ENCODE assay signal across 1 cellular context in the genomic region with DNA sequence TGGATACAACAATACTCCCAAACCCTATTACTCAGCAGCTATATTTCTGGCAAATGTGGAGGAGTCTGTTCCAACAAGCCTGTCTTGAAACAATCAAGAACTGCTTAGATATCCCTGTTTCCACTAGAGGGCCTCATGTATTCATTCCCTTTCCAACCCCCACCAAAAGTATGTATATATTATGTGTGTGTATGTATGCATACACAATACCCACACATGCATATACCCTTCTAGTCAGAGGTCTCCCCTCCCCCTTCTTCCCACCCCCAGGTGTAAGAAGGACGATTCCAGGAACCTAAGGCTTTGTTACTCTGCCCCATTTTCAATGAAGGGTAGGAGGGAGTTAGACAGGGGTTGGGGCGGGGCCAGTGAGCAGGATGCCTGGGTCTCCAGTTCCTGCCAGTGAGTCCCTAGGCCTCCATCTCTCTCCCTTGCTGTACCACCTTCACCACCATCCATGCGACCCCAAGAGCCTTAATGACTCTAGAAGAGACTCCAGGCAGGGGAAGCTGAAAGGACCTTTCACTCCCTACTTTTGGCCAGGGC.
A peak's percentile ranks its signal among the peaks of the same experiment; 100 is the strongest.
TF ChIP-seq lines count a peak whose summit lies in the region.

A gene (plus strand): TSS at position 392 of the 546 bp plus-strand sequence. CDS start 5,342 bp downstream, outside the sequence.

TF ChIP-seq in HepG2, 621 proteins besides CTCF, POLR2A, EP300 and RAD21 (continued from another document):
- TF ChIP-seq, protein P1, sequence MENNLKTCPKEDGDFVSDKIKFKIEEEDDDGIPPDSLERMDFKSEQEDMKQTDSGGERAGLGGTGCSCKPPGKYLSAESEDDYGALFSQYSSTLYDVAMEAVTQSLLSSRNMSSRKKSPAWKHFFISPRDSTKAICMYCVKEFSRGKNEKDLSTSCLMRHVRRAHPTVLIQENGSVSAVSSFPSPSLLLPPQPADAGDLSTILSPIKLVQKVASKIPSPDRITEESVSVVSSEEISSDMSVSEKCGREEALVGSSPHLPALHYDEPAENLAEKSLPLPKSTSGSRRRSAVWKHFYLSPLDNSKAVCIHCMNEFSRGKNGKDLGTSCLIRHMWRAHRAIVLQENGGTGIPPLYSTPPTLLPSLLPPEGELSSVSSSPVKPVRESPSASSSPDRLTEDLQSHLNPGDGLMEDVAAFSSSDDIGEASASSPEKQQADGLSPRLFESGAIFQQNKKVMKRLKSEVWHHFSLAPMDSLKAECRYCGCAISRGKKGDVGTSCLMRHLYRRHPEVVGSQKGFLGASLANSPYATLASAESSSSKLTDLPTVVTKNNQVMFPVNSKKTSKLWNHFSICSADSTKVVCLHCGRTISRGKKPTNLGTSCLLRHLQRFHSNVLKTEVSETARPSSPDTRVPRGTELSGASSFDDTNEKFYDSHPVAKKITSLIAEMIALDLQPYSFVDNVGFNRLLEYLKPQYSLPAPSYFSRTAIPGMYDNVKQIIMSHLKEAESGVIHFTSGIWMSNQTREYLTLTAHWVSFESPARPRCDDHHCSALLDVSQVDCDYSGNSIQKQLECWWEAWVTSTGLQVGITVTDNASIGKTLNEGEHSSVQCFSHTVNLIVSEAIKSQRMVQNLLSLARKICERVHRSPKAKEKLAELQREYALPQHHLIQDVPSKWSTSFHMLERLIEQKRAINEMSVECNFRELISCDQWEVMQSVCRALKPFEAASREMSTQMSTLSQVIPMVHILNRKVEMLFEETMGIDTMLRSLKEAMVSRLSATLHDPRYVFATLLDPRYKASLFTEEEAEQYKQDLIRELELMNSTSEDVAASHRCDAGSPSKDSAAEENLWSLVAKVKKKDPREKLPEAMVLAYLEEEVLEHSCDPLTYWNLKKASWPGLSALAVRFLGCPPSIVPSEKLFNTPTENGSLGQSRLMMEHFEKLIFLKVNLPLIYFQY (CRISPR knock-in tag; IDR thresholded peaks at IDR 0.05; ENCODE audit: borderline replicate concordance) = no peak
- TF ChIP-seq, protein P2, sequence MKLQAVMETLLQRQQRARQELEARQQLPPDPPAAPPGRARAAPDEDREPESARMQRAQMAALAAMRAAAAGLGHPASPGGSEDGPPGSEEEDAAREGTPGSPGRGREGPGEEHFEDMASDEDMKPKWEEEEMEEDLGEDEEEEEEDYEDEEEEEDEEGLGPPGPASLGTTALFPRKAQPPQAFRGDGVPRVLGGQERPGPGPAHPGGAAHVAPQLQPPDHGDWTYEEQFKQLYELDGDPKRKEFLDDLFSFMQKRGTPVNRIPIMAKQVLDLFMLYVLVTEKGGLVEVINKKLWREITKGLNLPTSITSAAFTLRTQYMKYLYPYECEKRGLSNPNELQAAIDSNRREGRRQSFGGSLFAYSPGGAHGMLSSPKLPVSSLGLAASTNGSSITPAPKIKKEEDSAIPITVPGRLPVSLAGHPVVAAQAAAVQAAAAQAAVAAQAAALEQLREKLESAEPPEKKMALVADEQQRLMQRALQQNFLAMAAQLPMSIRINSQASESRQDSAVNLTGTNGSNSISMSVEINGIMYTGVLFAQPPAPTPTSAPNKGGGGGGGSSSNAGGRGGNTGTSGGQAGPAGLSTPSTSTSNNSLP (IDR thresholded peaks at IDR 0.05; ENCODE audit: low read depth, low read length) = 0 out of 2 replicates have a peak, but pooled peaks have one; percentile 10
- TF ChIP-seq, protein P3, sequence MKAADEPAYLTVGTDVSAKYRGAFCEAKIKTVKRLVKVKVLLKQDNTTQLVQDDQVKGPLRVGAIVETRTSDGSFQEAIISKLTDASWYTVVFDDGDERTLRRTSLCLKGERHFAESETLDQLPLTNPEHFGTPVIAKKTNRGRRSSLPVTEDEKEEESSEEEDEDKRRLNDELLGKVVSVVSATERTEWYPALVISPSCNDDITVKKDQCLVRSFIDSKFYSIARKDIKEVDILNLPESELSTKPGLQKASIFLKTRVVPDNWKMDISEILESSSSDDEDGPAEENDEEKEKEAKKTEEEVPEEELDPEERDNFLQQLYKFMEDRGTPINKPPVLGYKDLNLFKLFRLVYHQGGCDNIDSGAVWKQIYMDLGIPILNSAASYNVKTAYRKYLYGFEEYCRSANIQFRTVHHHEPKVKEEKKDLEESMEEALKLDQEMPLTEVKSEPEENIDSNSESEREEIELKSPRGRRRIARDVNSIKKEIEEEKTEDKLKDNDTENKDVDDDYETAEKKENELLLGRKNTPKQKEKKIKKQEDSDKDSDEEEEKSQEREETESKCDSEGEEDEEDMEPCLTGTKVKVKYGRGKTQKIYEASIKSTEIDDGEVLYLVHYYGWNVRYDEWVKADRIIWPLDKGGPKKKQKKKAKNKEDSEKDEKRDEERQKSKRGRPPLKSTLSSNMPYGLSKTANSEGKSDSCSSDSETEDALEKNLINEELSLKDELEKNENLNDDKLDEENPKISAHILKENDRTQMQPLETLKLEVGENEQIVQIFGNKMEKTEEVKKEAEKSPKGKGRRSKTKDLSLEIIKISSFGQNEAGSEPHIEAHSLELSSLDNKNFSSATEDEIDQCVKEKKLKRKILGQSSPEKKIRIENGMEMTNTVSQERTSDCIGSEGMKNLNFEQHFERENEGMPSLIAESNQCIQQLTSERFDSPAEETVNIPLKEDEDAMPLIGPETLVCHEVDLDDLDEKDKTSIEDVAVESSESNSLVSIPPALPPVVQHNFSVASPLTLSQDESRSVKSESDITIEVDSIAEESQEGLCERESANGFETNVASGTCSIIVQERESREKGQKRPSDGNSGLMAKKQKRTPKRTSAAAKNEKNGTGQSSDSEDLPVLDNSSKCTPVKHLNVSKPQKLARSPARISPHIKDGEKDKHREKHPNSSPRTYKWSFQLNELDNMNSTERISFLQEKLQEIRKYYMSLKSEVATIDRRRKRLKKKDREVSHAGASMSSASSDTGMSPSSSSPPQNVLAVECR (CRISPR knock-in tag; IDR thresholded peaks at IDR 0.05; ENCODE audit: borderline replicate concordance) = peak; percentile 25; the same call in 1 of the 2 replicates
- 0 out of 2 replicates have a peak, but pooled peaks have one; percentile 31 for TF ChIP-seq NR2C2 (CRISPR knock-in tag; IDR thresholded peaks at IDR 0.05; ENCODE audit: borderline replicate concordance)
- TF ChIP-seq GABPA (IDR thresholded peaks at IDR 0.05; ENCODE audit: low read depth, low read length) = no peak
- 0 out of 2 replicates have a peak, but pooled peaks have one; percentile 22 for TF ChIP-seq GABPA (CRISPR knock-in tag; IDR thresholded peaks at IDR 0.05; ENCODE audit: low read depth)
- no peak for TF ChIP-seq ZNF598 (CRISPR knock-in tag; IDR thresholded peaks at IDR 0.05; ENCODE audit: borderline replicate concordance)
- TF ChIP-seq TAF1 (CRISPR knock-in tag; IDR thresholded peaks at IDR 0.05) = 0 out of 2 replicates have a peak, but pooled peaks have one; percentile 27
- 0 out of 2 replicates have a peak, but pooled peaks have one; percentile 36 for TF ChIP-seq DNMT3B (CRISPR knock-in tag; conservative IDR thresholded peaks at IDR 0.05)
- no peak for TF ChIP-seq GZF1 (CRISPR knock-in tag; IDR thresholded peaks at IDR 0.05)
- TF ChIP-seq FOXK1 (CRISPR knock-in tag; IDR thresholded peaks at IDR 0.05; ENCODE audit: borderline replicate concordance, low read depth) = peak; percentile 17; the same call in 1 of the 2 replicates
- 0 out of 2 replicates have a peak, but pooled peaks have one; percentile 31 for TF ChIP-seq GATAD1 (CRISPR knock-in tag; IDR thresholded peaks at IDR 0.05)
- no peak for TF ChIP-seq NBN (conservative IDR thresholded peaks at IDR 0.05)
- 0 out of 2 replicates have a peak, but pooled peaks have one; percentile 62 for TF ChIP-seq ZNF572 (CRISPR knock-in tag; IDR thresholded peaks at IDR 0.05)
- TF ChIP-seq, protein P4, sequence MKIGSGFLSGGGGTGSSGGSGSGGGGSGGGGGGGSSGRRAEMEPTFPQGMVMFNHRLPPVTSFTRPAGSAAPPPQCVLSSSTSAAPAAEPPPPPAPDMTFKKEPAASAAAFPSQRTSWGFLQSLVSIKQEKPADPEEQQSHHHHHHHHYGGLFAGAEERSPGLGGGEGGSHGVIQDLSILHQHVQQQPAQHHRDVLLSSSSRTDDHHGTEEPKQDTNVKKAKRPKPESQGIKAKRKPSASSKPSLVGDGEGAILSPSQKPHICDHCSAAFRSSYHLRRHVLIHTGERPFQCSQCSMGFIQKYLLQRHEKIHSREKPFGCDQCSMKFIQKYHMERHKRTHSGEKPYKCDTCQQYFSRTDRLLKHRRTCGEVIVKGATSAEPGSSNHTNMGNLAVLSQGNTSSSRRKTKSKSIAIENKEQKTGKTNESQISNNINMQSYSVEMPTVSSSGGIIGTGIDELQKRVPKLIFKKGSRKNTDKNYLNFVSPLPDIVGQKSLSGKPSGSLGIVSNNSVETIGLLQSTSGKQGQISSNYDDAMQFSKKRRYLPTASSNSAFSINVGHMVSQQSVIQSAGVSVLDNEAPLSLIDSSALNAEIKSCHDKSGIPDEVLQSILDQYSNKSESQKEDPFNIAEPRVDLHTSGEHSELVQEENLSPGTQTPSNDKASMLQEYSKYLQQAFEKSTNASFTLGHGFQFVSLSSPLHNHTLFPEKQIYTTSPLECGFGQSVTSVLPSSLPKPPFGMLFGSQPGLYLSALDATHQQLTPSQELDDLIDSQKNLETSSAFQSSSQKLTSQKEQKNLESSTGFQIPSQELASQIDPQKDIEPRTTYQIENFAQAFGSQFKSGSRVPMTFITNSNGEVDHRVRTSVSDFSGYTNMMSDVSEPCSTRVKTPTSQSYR (CRISPR knock-in tag; IDR thresholded peaks at IDR 0.05; ENCODE audit: borderline replicate concordance) = 0 out of 2 replicates have a peak, but pooled peaks have one; percentile 31
- TF ChIP-seq FOXA3 (CRISPR knock-in tag; IDR thresholded peaks at IDR 0.05) = peak; percentile 20; the same call in 1 of the 2 replicates
- TF ChIP-seq KAT8 (CRISPR knock-in tag; IDR thresholded peaks at IDR 0.05) = 0 out of 2 replicates have a peak, but pooled peaks have one; percentile 32
- TF ChIP-seq, protein P5, sequence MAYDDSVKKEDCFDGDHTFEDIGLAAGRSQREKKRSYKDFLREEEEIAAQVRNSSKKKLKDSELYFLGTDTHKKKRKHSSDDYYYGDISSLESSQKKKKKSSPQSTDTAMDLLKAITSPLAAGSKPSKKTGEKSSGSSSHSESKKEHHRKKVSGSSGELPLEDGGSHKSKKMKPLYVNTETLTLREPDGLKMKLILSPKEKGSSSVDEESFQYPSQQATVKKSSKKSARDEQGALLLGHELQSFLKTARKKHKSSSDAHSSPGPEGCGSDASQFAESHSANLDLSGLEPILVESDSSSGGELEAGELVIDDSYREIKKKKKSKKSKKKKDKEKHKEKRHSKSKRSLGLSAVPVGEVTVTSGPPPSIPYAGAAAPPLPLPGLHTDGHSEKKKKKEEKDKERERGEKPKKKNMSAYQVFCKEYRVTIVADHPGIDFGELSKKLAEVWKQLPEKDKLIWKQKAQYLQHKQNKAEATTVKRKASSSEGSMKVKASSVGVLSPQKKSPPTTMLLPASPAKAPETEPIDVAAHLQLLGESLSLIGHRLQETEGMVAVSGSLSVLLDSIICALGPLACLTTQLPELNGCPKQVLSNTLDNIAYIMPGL (CRISPR knock-in tag; IDR thresholded peaks at IDR 0.05; ENCODE audit: borderline replicate concordance in 1 of 2, low read depth in 1 of 2) = peak in 1 of 2 experiments; percentile 66; a peak in 2 of 4 replicates
- peak; percentile 21 for TF ChIP-seq TEAD3 (CRISPR knock-in tag; optimal IDR thresholded peaks at IDR 0.05; ENCODE audit: borderline replicate concordance)
- no peak for TF ChIP-seq KLF15 (CRISPR knock-in tag; IDR thresholded peaks at IDR 0.05; ENCODE audit: borderline replicate concordance)
- TF ChIP-seq, protein P6, sequence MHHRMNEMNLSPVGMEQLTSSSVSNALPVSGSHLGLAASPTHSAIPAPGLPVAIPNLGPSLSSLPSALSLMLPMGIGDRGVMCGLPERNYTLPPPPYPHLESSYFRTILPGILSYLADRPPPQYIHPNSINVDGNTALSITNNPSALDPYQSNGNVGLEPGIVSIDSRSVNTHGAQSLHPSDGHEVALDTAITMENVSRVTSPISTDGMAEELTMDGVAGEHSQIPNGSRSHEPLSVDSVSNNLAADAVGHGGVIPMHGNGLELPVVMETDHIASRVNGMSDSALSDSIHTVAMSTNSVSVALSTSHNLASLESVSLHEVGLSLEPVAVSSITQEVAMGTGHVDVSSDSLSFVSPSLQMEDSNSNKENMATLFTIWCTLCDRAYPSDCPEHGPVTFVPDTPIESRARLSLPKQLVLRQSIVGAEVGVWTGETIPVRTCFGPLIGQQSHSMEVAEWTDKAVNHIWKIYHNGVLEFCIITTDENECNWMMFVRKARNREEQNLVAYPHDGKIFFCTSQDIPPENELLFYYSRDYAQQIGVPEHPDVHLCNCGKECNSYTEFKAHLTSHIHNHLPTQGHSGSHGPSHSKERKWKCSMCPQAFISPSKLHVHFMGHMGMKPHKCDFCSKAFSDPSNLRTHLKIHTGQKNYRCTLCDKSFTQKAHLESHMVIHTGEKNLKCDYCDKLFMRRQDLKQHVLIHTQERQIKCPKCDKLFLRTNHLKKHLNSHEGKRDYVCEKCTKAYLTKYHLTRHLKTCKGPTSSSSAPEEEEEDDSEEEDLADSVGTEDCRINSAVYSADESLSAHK (CRISPR knock-in tag; IDR thresholded peaks at IDR 0.05; ENCODE audit: borderline replicate concordance) = no peak
- TF ChIP-seq ZNF350 (CRISPR knock-in tag; IDR thresholded peaks at IDR 0.05; ENCODE audit: borderline replicate concordance, low read depth) = 0 out of 2 replicates have a peak, but pooled peaks have one; percentile 24
- TF ChIP-seq, protein P7, sequence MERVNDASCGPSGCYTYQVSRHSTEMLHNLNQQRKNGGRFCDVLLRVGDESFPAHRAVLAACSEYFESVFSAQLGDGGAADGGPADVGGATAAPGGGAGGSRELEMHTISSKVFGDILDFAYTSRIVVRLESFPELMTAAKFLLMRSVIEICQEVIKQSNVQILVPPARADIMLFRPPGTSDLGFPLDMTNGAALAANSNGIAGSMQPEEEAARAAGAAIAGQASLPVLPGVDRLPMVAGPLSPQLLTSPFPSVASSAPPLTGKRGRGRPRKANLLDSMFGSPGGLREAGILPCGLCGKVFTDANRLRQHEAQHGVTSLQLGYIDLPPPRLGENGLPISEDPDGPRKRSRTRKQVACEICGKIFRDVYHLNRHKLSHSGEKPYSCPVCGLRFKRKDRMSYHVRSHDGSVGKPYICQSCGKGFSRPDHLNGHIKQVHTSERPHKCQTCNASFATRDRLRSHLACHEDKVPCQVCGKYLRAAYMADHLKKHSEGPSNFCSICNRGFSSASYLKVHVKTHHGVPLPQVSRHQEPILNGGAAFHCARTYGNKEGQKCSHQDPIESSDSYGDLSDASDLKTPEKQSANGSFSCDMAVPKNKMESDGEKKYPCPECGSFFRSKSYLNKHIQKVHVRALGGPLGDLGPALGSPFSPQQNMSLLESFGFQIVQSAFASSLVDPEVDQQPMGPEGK (CRISPR knock-in tag; IDR thresholded peaks at IDR 0.05) = peak; percentile 63
- TF ChIP-seq ZNF510 (CRISPR knock-in tag; IDR thresholded peaks at IDR 0.05; ENCODE audit: low read depth) = 0 out of 2 replicates have a peak, but pooled peaks have one; percentile 44
